In genomic region chr12:47652491-47653234, GRCh38 we compare ENCODE assay signal across 9 cellular contexts. TPM values are rescaled to one million over a fixed set of nuclear protein-coding genes. Genes with fewer than 3 reads are reported as not detected.
DNase-seq lines count a peak whose midpoint lies in the region; ATAC-seq and TF ChIP-seq lines count a peak whose summit lies in the region.
"Had no signal": no experiment of that assay in that cellular context is flagged by ENCODE, and none has a peak within 500 bp of the region (broad histone marks: within the 10 kb centered on the region; RNA-seq: fewer than 3 reads in every experiment).

No MANE protein-coding gene starts in this region.

- H3K27ac ChIP-seq in HEK293 (ENCODE audit: extremely low read depth, low read depth, low read length), result no peak overlapping the region
- H3K27ac ChIP-seq in OCI-LY7 (ENCODE audit: low read depth, low read length, poor library complexity, severe bottlenecking), result no peak overlapping the region
- peak overlapping the region in 2 of 12 donors; percentile 23 to 33 for H3K27ac ChIP-seq in heart left ventricle

- ATAC-seq in heart left ventricle, result peak in 3 of 4 donors; percentile 13 to 55 (median 43)
- no peak for ATAC-seq in GM18520 (IDR thresholded peaks at IDR 0.05; ENCODE audit: unreplicated experiment)
- no peak for ATAC-seq in GM19324 (IDR thresholded peaks at IDR 0.05; ENCODE audit: low FRiP score, unreplicated experiment)
- no peak for ATAC-seq in HG03280 (IDR thresholded peaks at IDR 0.05; ENCODE audit: unreplicated experiment)

- no peak overlapping the region for H3K4me2 ChIP-seq in OCI-LY7 (ENCODE audit: low read length)

- intact Hi-C loops in OCI-LY7 (cut with micrococcal nuclease; ENCODE audit: unreplicated experiment) (loop anchor here (5.0 kb wide), 1 partner anchor 185 kb away; no protein-coding TSS in a partner anchor), heart left ventricle (cut with DNase I) (loop anchor here in 6 of 10 donors (5.0 to 10.0 kb wide), 8 partner anchors 35 to 618 kb away; partner anchors contain the start of gene SLC48A1 (in 1 of the 6))

- H3K79me2 ChIP-seq in OCI-LY7 (ENCODE audit: insufficient read depth, low read depth, low read length), result no peaks in the 10 kb centered on the region

- H3K27me3 ChIP-seq in heart left ventricle, result no peaks in the 10 kb centered on the region
- H3K27me3 ChIP-seq: spleen had no signal

- CTCF ChIA-PET in HEK293 (lab: Yijun Ruan, JAX) (interaction anchor here (0.7 to 3.3 kb wide), 14 partner anchors 14 to 621 kb away, joined by 3 to 21 read pairs (median 4); no protein-coding TSS in a partner anchor), OCI-LY7 (lab: Charles Lee; ENCODE audit: unreplicated experiment) (interaction anchor here (1.0 to 1.1 kb wide), 2 partner anchors 18 to 92 kb away, joined by 3 read pairs; no protein-coding TSS in a partner anchor)

- H3K9me2 ChIP-seq in OCI-LY7 (ENCODE audit: insufficient read depth, low read length), result no peaks in the 10 kb centered on the region

- H3K9me3 ChIP-seq in HEK293 (ENCODE audit: control insufficient read depth, insufficient read depth, low read depth, low read length) (no peaks in the 10 kb centered on the region), OCI-LY7 (ENCODE audit: low read length) (no peaks in the 10 kb centered on the region), heart left ventricle (no peaks in the 10 kb centered on the region)
- H3K9me3 ChIP-seq: spleen had no signal

- H3K36me3 ChIP-seq in HEK293 (ENCODE audit: control insufficient read depth in 2 of 2, insufficient read depth in 1 of 2, low read length in 2 of 2), result peaks cover 0 to 14% of the 10 kb centered on the region in 2 experiments; a peak in 1 of 3 replicates
- H3K36me3 ChIP-seq in OCI-LY7 (ENCODE audit: insufficient read depth, low read length), result no peaks in the 10 kb centered on the region
- H3K36me3 ChIP-seq in heart left ventricle, result no peaks in the 10 kb centered on the region

- peak overlapping the region; percentile 4; the same call in 1 of the 2 replicates for H2AFZ ChIP-seq in OCI-LY7 (ENCODE audit: low read length)

- TF ChIP-seq CTCF in HEK293 (tag by site-specific recombination; IDR thresholded peaks at IDR 0.05) (no peak), OCI-LY7 (conservative IDR thresholded peaks at IDR 0.05; ENCODE audit: low read length) (no peak), heart left ventricle (IDR thresholded peaks at IDR 0.05) (no peak)

- DNase-seq in OCI-LY7 (ENCODE audit: low spot score) (peak; percentile 22), heart left ventricle (no peak), putamen (ENCODE audit: low spot score) (peak; percentile 7)
- DNase-seq: NCI-H1930, spleen had no signal

- TF ChIP-seq POLR2A in heart left ventricle (IDR thresholded peaks at IDR 0.05), result no peak

- H4K20me1 ChIP-seq in OCI-LY7 (ENCODE audit: insufficient read depth, low read length), result no peaks in the 10 kb centered on the region

- 49 to 57% (median 54%) methylated on average over 4 of the region's 4 CpGs for WGBS in heart left ventricle, 4 donors

- POLR2A ChIA-PET in HEK293 (lab: Yijun Ruan, JAX) (no interaction called here), OCI-LY7 (lab: Charles Lee) (interaction anchor here (0.5 to 0.9 kb wide), 3 partner anchors 16 to 1203 kb away, joined by 3 to 4 read pairs (median 4); no protein-coding TSS in a partner anchor)

- H3K4me3 ChIP-seq in HEK293 (ENCODE audit: low read depth, low read length) (no peak overlapping the region), OCI-LY7 (ENCODE audit: low read depth, low read length, poor library complexity, severe bottlenecking) (no peak overlapping the region), heart left ventricle (no peak overlapping the region)
- H3K4me3 ChIP-seq: spleen had no signal

- no TSS peak for BruUV-seq in OCI-LY7 (replicated peaks; lab: Mats Ljungman, UMichigan)

- H3K4me1 ChIP-seq in HEK293 (ENCODE audit: control insufficient read depth, insufficient read depth, low read length) (no peaks in the 10 kb centered on the region; the same call in 1 of the 2 replicates), OCI-LY7 (ENCODE audit: insufficient read depth, low read length, poor library complexity, severe bottlenecking) (peaks cover 12% of the 10 kb centered on the region), heart left ventricle (peaks cover 0 to 24% (median 12%) of the 10 kb centered on the region in 12 donors)

TF ChIP-seq in HEK293, 187 proteins besides CTCF, POLR2A, EP300 and RAD21:
- no peak for TF ChIP-seq ZNF394 (tag by site-specific recombination; IDR thresholded peaks at IDR 0.05; ENCODE audit: borderline replicate concordance)
- TF ChIP-seq GLIS2 (tag by site-specific recombination; IDR thresholded peaks at IDR 0.05), result no peak
- no peak for TF ChIP-seq PATZ1 (tag by site-specific recombination; IDR thresholded peaks at IDR 0.05)
- no peak for TF ChIP-seq ZNF830 (tag by site-specific recombination; IDR thresholded peaks at IDR 0.05; ENCODE audit: low read depth)
- TF ChIP-seq EGR2 (tag by site-specific recombination; IDR thresholded peaks at IDR 0.05; ENCODE audit: low read depth), result no peak
- no peak for TF ChIP-seq KLF16 (tag by site-specific recombination; IDR thresholded peaks at IDR 0.05)
- 0 out of 2 replicates have a peak, but pooled peaks have one; percentile 25 for TF ChIP-seq ZNF600 (tag by site-specific recombination; IDR thresholded peaks at IDR 0.05)

RNA-seq across cellular contexts. Expression of gene RPAP3, which starts 53.2 kb away (rescaled TPM):
- 21.6 and 25.1 TPM in 2 replicates for total RNA-seq in OCI-LY7 (2014; rRNA removed; shearing (Covaris generic))
- total RNA-seq in OCI-LY7 (2022), result 52.9 and 53.9 TPM in 2 replicates
- 10 to 100 TPM; 11.1 to 25.2 (median 22.3) TPM for total RNA-seq in heart left ventricle
- 10 to 100 TPM in 1 of 2 donors, 1 to 10 TPM in 1; 7.2 to 15.5 TPM for polyA plus RNA-seq in heart left ventricle

Comparison
In these comparisons a context has a peak if more than half of its experiments do, and no peak if none do; other contexts are left out.
1. DNase-seq: peak in OCI-LY7 (single experiment) and putamen (single experiment); none in heart left ventricle (0 of 5).
2. ATAC-seq: peak in heart left ventricle (3 of 4); none in GM18520 (single experiment), GM19324 (single experiment) and HG03280 (single experiment).